ENCODE assay signal across 19 cellular contexts in genomic region chr13:35548790-35549189, GRCh38.
A peak's percentile ranks its signal among the peaks of the same experiment; 100 is the strongest.
DNase-seq lines count a peak whose midpoint lies in the region; ATAC-seq and TF ChIP-seq lines count a peak whose summit lies in the region.
"Had no signal": no experiment of that assay in that cellular context is flagged by ENCODE, and none has a peak within 500 bp of the region (broad histone marks: within the 10 kb centered on the region; RNA-seq: fewer than 3 reads in every experiment).

No MANE protein-coding gene starts in this region.

- H3K9ac ChIP-seq in PC-3 (ENCODE audit: low read length), result no peak overlapping the region
- peak overlapping the region; percentile 13; the same call in 1 of the 2 replicates for H3K9ac ChIP-seq in SK-N-SH
- H3K9ac ChIP-seq: BLaER1 had no signal

- ATAC-seq in PC-3 (no peak), RWPE2 (ENCODE audit: low read depth) (no peak), mucosa of descending colon (no peak)

- CTCF ChIA-PET in PC-3 (lab: Charles Lee), result no interaction called here
- CTCF ChIA-PET in SK-N-SH (lab: Yijun Ruan, JAX), result interaction anchor here (1.7 kb wide), 1 partner anchor 17 kb away, joined by 4 read pairs; no protein-coding TSS in a partner anchor

- H3F3A ChIP-seq in PC-3 (ENCODE audit: low read length, unreplicated experiment), result peaks cover 3% of the 10 kb centered on the region
- peaks cover 42% of the 10 kb centered on the region for H3F3A ChIP-seq in SK-N-SH (replicated peaks; ENCODE audit: insufficient read depth)

- TF ChIP-seq EP300 in SK-N-SH (IDR thresholded peaks at IDR 0.05; ENCODE audit: borderline replicate concordance in 1 of 2, low read depth in 1 of 2, low read length in 1 of 2), result peak in 1 of 2 experiments; percentile 61; a peak in 1 of 4 replicates

- POLR2A ChIA-PET in PC-3 (lab: Charles Lee; ENCODE audit: unreplicated experiment), result no interaction called here
- POLR2A ChIA-PET in SK-N-SH (lab: Yijun Ruan, JAX), result no interaction called here

- no peak for DNase-seq in PC-3
- no peak for DNase-seq in RWPE2 (ENCODE audit: low spot score)
- no peak for DNase-seq in SK-N-SH
- no peak for DNase-seq in epithelial cell of prostate (ENCODE audit: low read depth, low spot score)
- no peak for DNase-seq in activated CD4-positive, alpha-beta T cell treated with anti-CD3 and anti-CD28 coated beads for 1 hour
- DNase-seq in mucosa of descending colon, result no peak
- DNase-seq in dermis blood vessel endothelial cell, result no peak
- DNase-seq in ascending aorta (ENCODE audit: low spot score in 2 of 2), result no peak
- DNase-seq: 8988T; C1 segment of cervical spinal cord; CD4-positive, alpha-beta memory T cell; CD8-positive, alpha-beta memory T cell; COR-L47; DMS 273 treated with DMSO at 0.1 percent for 48 hours; DMS153; DMS79; GF-D8 had no signal

- no peak overlapping the region for H3K4me2 ChIP-seq in PC-3 (ENCODE audit: low read length)
- H3K4me2 ChIP-seq in SK-N-SH, result no peak overlapping the region
- H3K4me2 ChIP-seq: BLaER1 had no signal

- H3K4me3 ChIP-seq in PC-3 (ENCODE audit: low read length) (no peak overlapping the region), RWPE2 (ENCODE audit: severe bottlenecking) (no peak overlapping the region), SK-N-SH (ENCODE audit: low read depth in 2 of 2, low read length in 1 of 2) (no peak overlapping the region), mucosa of descending colon (no peak overlapping the region), ascending aorta (no peak overlapping the region)
- H3K4me3 ChIP-seq: BLaER1 had no signal

- H3K9me3 ChIP-seq in PC-3 (ENCODE audit: low read length) (no peaks in the 10 kb centered on the region), RWPE2 (ENCODE audit: severe bottlenecking) (no peaks in the 10 kb centered on the region), SK-N-SH (no peaks in the 10 kb centered on the region), mucosa of descending colon (no peaks in the 10 kb centered on the region), ascending aorta (no peaks in the 10 kb centered on the region)
- H3K9me3 ChIP-seq: BE2C, BLaER1 had no signal

- WGBS in SK-N-SH (ENCODE audit: low lambda C conversion rate), result 29% methylated on average over 1 of the region's 1 CpG

- peak overlapping the region; percentile 67 for H3K27ac ChIP-seq in PC-3 (ENCODE audit: low read length)
- H3K27ac ChIP-seq in RWPE2 (ENCODE audit: poor library complexity, severe bottlenecking), result peak overlapping the region; percentile 97
- peak overlapping the region; percentile 75 to 87 for H3K27ac ChIP-seq in SK-N-SH (ENCODE audit: low read depth in 2 of 2, low read length in 1 of 2)
- peak overlapping the region; percentile 28 for H3K27ac ChIP-seq in epithelial cell of prostate
- H3K27ac ChIP-seq in ascending aorta, result no peak overlapping the region
- H3K27ac ChIP-seq: BLaER1 had no signal

- H2AFZ ChIP-seq in PC-3 (ENCODE audit: low read length) (no peak overlapping the region), SK-N-SH (ENCODE audit: low read depth) (no peak overlapping the region)

- no peak for TF ChIP-seq RAD21 in SK-N-SH (IDR thresholded peaks at IDR 0.05; ENCODE audit: low read length)

- intact Hi-C loops in PC-3 (cut with micrococcal nuclease) (no loop called here), mucosa of descending colon (cut with DNase I, micrococcal nuclease) (no loop called here), ascending aorta (cut with DNase I) (no loop called here)

- H4K20me1 ChIP-seq in PC-3 (ENCODE audit: low read length) (no peaks in the 10 kb centered on the region), SK-N-SH (ENCODE audit: insufficient read depth) (no peaks in the 10 kb centered on the region)
- H4K20me1 ChIP-seq: BLaER1 had no signal

- no peaks in the 10 kb centered on the region for H3K9me2 ChIP-seq in PC-3 (replicated peaks; ENCODE audit: low read length)
- no peaks in the 10 kb centered on the region for H3K9me2 ChIP-seq in SK-N-SH

- H3K27me3 ChIP-seq in PC-3 (ENCODE audit: low read length), result no peaks in the 10 kb centered on the region
- no peaks in the 10 kb centered on the region for H3K27me3 ChIP-seq in RWPE2 (ENCODE audit: insufficient read depth, poor library complexity, severe bottlenecking)
- H3K27me3 ChIP-seq in SK-N-SH (ENCODE audit: insufficient read depth), result no peaks in the 10 kb centered on the region
- H3K27me3 ChIP-seq in ascending aorta, result no peaks in the 10 kb centered on the region
- H3K27me3 ChIP-seq: BE2C, BLaER1 had no signal

- H3K79me2 ChIP-seq in PC-3 (ENCODE audit: low read length) (no peaks in the 10 kb centered on the region), SK-N-SH (ENCODE audit: insufficient read depth) (no peaks in the 10 kb centered on the region; the same call in 1 of the 2 replicates)

- no TSS peak for BruUV-seq in PC-3 (replicated peaks; lab: Mats Ljungman, UMichigan)

- H3K36me3 ChIP-seq in PC-3 (ENCODE audit: low read depth, low read length), result no peaks in the 10 kb centered on the region
- no peaks in the 10 kb centered on the region for H3K36me3 ChIP-seq in RWPE2 (ENCODE audit: low read depth)
- H3K36me3 ChIP-seq in SK-N-SH (replicated peaks in 1 of 2; ENCODE audit: control insufficient read depth in 1 of 2, insufficient read depth in 2 of 2, low read length in 1 of 2), result no peaks in the 10 kb centered on the region
- no peaks in the 10 kb centered on the region for H3K36me3 ChIP-seq in mucosa of descending colon (ENCODE audit: low read depth)
- no peaks in the 10 kb centered on the region for H3K36me3 ChIP-seq in ascending aorta
- H3K36me3 ChIP-seq: BE2C, BLaER1 had no signal

- H3K4me1 ChIP-seq in PC-3 (ENCODE audit: insufficient read depth, low read length) (peaks cover 49% of the 10 kb centered on the region), RWPE2 (ENCODE audit: insufficient read depth, poor library complexity, severe bottlenecking) (peaks cover 48% of the 10 kb centered on the region), SK-N-SH (ENCODE audit: control insufficient read depth in 1 of 2, insufficient read depth in 2 of 2, low read depth in 1 of 2, low read length in 1 of 2) (peaks cover 31 to 39% of the 10 kb centered on the region in 2 experiments), mucosa of descending colon (ENCODE audit: low read depth) (no peaks in the 10 kb centered on the region), ascending aorta (no peaks in the 10 kb centered on the region)
- H3K4me1 ChIP-seq: BLaER1 had no signal

- no peak for TF ChIP-seq CTCF in PC-3 (conservative IDR thresholded peaks at IDR 0.05; ENCODE audit: low read depth, low read length)
- TF ChIP-seq CTCF in RWPE2 (IDR thresholded peaks at IDR 0.05; ENCODE audit: poor library complexity, severe bottlenecking), result no peak
- no peak for TF ChIP-seq CTCF in SK-N-SH (IDR thresholded peaks at IDR 0.05)
- TF ChIP-seq CTCF in mucosa of descending colon (IDR thresholded peaks at IDR 0.05), result no peak
- TF ChIP-seq CTCF in ascending aorta (IDR thresholded peaks at IDR 0.05), result no peak

TF ChIP-seq in SK-N-SH, 30 proteins besides CTCF, POLR2A, EP300 and RAD21:
- TF ChIP-seq RCOR1 (IDR thresholded peaks at IDR 0.05; ENCODE audit: low read length), result no peak
- no peak for TF ChIP-seq TCF12 (IDR thresholded peaks at IDR 0.05)
- TF ChIP-seq SMC3 (IDR thresholded peaks at IDR 0.05; ENCODE audit: low read depth, low read length), result no peak

Comparison
In these comparisons a context has a peak if more than half of its experiments do, and no peak if none do; other contexts are left out.
1. H3K27ac ChIP-seq: peak in PC-3 (single experiment), RWPE2 (single experiment), SK-N-SH (2 of 2) and epithelial cell of prostate (single experiment); none in ascending aorta (0 of 2).